ENCODE assay signal across 8 cellular contexts in the genomic region with DNA sequence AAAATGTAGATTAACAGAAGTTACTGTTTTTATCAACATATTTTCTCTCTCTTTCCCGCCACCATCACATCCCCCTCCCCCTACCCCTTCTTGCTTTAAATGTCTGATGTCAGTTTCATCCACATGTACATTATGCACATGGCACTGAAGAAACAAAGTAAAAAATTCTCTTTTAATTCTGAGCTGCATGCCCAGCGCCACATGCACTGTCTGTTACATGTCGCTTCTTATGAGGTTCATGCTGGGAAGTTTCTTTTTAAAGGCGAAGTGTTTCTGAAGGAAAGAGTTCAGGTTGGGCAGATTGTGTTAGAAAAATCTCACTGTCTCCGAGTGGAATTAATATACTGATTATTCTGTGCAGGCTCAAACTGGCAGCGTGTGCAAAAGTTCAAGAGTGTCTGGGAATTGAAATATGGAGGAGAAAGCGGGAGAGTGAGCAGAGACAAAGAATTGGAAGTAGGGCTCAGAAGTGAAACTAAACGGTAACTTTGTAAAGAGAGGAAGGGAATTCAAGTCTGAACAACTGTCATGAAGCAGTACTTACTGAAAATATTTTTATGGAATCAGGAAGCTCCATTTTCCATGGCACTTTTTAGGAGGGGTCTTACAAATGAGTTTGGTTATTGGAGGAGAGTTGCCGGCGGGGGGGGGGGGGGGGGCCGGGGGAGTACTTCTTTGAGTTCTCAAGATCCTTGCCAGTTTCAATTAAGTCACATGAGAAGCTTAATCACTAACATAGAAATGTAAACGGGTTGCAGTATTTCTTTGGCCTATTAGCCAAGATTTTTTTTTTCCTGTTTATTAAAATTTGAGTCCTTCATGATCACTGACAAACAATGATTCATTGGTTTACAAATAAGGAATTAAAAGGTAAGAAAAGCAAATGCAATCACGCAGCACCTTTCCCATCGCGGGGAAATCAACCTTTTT.
DNase-seq lines count a peak whose midpoint lies in the region; ATAC-seq lines count a peak whose summit lies in the region.

No MANE protein-coding gene starts in this region.

- H3K4me3 Mint-ChIP-seq in CD4-positive, CD25-positive, alpha-beta regulatory T cell: peak overlapping the region in 3 of 4 donors; percentile 62 to 88 (median 73)

- no peak for DNase-seq in CD4-positive, CD25-positive, alpha-beta regulatory T cell
- DNase-seq in MV-4-11 (lab: John Stamatoyannopoulos, UW) (peak; percentile 59), epithelial cell of prostate (ENCODE audit: low read depth, low spot score) (peak; percentile 20)

- no peak overlapping the region for H3K27ac ChIP-seq in CD4-positive, CD25-positive, alpha-beta regulatory T cell (ENCODE audit: insufficient read depth, low read length, poor library complexity, severe bottlenecking)
- H3K27ac ChIP-seq in epithelial cell of prostate: peak overlapping the region; percentile 50

- peaks cover 0 to 12% (median 5%) of the 10 kb centered on the region in 4 donors for H3K4me1 Mint-ChIP-seq in CD4-positive, CD25-positive, alpha-beta regulatory T cell

- peak overlapping the region; percentile 56 for H3K4me3 ChIP-seq in CD4-positive, CD25-positive, alpha-beta regulatory T cell (ENCODE audit: low read depth, low read length)
- H3K4me3 ChIP-seq in neuron (ENCODE audit: low read length): no peak overlapping the region

- peaks cover 0 to 2% (median 0%) of the 10 kb centered on the region in 7 donors for H3K9me3 Mint-ChIP-seq in CD4-positive, CD25-positive, alpha-beta regulatory T cell

- ATAC-seq in CD4-positive, CD25-positive, alpha-beta regulatory T cell (ENCODE audit: low read depth in 2 of 2): no peak
- ATAC-seq in HG02970 (IDR thresholded peaks at IDR 0.05; ENCODE audit: low FRiP score, unreplicated experiment): no peak
- no peak for ATAC-seq in HG03135 (IDR thresholded peaks at IDR 0.05; ENCODE audit: unreplicated experiment)
- no peak for ATAC-seq in GM21367 (IDR thresholded peaks at IDR 0.05; ENCODE audit: unreplicated experiment)
- ATAC-seq in HG03469 (IDR thresholded peaks at IDR 0.05; ENCODE audit: unreplicated experiment): no peak

- peaks cover 38% of the 10 kb centered on the region for H3K36me3 Mint-ChIP-seq in CD4-positive, CD25-positive, alpha-beta regulatory T cell

- H2AFZ ChIP-seq in neuron (ENCODE audit: low read depth, low read length): peak overlapping the region; percentile 56

- peak overlapping the region in 2 of 3 donors; percentile 62 to 91 for H3K27ac Mint-ChIP-seq in CD4-positive, CD25-positive, alpha-beta regulatory T cell

- H3K9me3 ChIP-seq in CD4-positive, CD25-positive, alpha-beta regulatory T cell (ENCODE audit: control insufficient read depth in 2 of 2, low read length in 2 of 2): no peaks in the 10 kb centered on the region
- no peaks in the 10 kb centered on the region for H3K9me3 ChIP-seq in neuron (ENCODE audit: low read length)

- H3K27me3 ChIP-seq in CD4-positive, CD25-positive, alpha-beta regulatory T cell (ENCODE audit: control insufficient read depth, insufficient read depth, low read length): no peaks in the 10 kb centered on the region
- H3K27me3 ChIP-seq in neuron (ENCODE audit: insufficient read depth, low read length): no peaks in the 10 kb centered on the region

- H3K36me3 ChIP-seq in CD4-positive, CD25-positive, alpha-beta regulatory T cell (ENCODE audit: control insufficient read depth, insufficient read depth, low read length): no peaks in the 10 kb centered on the region
- H3K36me3 ChIP-seq in neuron (ENCODE audit: insufficient read depth, low read length): no peaks in the 10 kb centered on the region

- H3K27me3 Mint-ChIP-seq in CD4-positive, CD25-positive, alpha-beta regulatory T cell: no peaks in the 10 kb centered on the region

- no peaks in the 10 kb centered on the region for H3K4me1 ChIP-seq in CD4-positive, CD25-positive, alpha-beta regulatory T cell (ENCODE audit: control insufficient read depth, insufficient read depth, low read length, poor library complexity, severe bottlenecking)
- H3K4me1 ChIP-seq in neuron (ENCODE audit: insufficient read depth, low read length): peaks cover 68% of the 10 kb centered on the region

Comparison
In these comparisons a context has a peak if more than half of its experiments do, and no peak if none do; other contexts are left out.
1. DNase-seq: peak in MV-4-11 (single experiment) and epithelial cell of prostate (single experiment); none in CD4-positive, CD25-positive, alpha-beta regulatory T cell (0 of 3).